Comparison of ENCODE assay signal across 23 cellular contexts in the genomic region with DNA sequence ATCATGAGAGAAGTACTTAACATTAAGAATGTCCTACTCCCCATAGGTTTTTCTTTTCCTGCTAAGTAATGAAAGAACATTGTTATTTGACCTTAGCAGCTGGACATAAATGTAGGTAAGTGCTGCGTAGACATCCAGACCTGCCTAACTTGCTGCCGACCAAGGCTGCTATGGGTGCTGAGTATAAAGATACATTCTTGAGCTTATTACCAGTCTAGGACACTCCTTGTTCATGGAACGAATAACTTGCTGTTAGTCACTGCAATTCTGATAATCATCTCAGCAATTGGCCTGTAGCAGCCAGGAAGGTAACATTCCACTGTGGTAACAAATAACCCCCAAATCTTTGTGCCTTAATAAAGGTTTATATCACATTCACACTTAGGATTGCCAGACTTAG.
A peak's percentile ranks its signal among the peaks of the same experiment; 100 is the strongest.
DNase-seq lines count a peak whose midpoint lies in the region; ATAC-seq and TF ChIP-seq lines count a peak whose summit lies in the region.
"Had no signal": no experiment of that assay in that cellular context is flagged by ENCODE, and none has a peak within 500 bp of the region (broad histone marks: within the 10 kb centered on the region; RNA-seq: fewer than 3 reads in every experiment).

No MANE protein-coding gene starts in this region.

- no peak for TF ChIP-seq EP300 in esophagus muscularis mucosa (IDR thresholded peaks at IDR 0.05)

- CTCF ChIA-PET in PC-3 (lab: Charles Lee): interaction anchor here (0.6 kb wide), 1 partner anchor 69 kb away, joined by 4 read pairs; no protein-coding TSS in a partner anchor

- no peaks in the 10 kb centered on the region for H3F3A ChIP-seq in PC-3 (ENCODE audit: low read length, unreplicated experiment)

- DNase-seq in PC-3: peak; percentile 74
- peak; percentile 37 for DNase-seq in esophagus muscularis mucosa (ENCODE audit: extremely low spot score)
- DNase-seq in kidney tubule cell (ENCODE audit: low spot score): peak; percentile 61
- peak; percentile 48 for DNase-seq in retinal pigment epithelial cell (ENCODE audit: low read depth)
- no peak for DNase-seq in NCI-H1048 (lab: John Stamatoyannopoulos, UW)
- DNase-seq in spleen: no peak
- DNase-seq: 8988T; ACHN; AML-193; BE2C; C1 segment of cervical spinal cord; Calu3; CD4-positive, alpha-beta memory T cell; COR-L47; DMS53; DMS79 treated with DMSO at 0.1 percent for 48 hours; GF-D8; H9 had no signal

- H3K36me3 ChIP-seq in PC-3 (ENCODE audit: low read depth, low read length): no peaks in the 10 kb centered on the region
- no peaks in the 10 kb centered on the region for H3K36me3 ChIP-seq in esophagus muscularis mucosa
- no peaks in the 10 kb centered on the region for H3K36me3 ChIP-seq in spleen
- H3K36me3 ChIP-seq: BE2C had no signal

- intact Hi-C loops in PC-3 (cut with micrococcal nuclease) (loop anchor here (10.0 kb wide), 1 partner anchor 440 kb away; no protein-coding TSS in a partner anchor), esophagus muscularis mucosa (cut with DNase I) (no loop called here), spleen (cut with DNase I; ENCODE audit: low total_unique reads) (no loop called here)

- no peaks in the 10 kb centered on the region for H3K9me2 ChIP-seq in PC-3 (replicated peaks; ENCODE audit: low read length)

- H3K9ac ChIP-seq in PC-3 (ENCODE audit: low read length): no peak overlapping the region

- H3K27me3 ChIP-seq in PC-3 (ENCODE audit: low read length): no peaks in the 10 kb centered on the region
- H3K27me3 ChIP-seq in esophagus muscularis mucosa: peaks cover 0 to 22% (median 0%) of the 10 kb centered on the region in 4 donors
- H3K27me3 ChIP-seq in spleen (replicated peaks in 1 of 7): peaks cover 0 to 25% (median 0%) of the 10 kb centered on the region in 7 donors
- H3K27me3 ChIP-seq: BE2C had no signal

- H3K4me3 ChIP-seq in PC-3 (ENCODE audit: low read length) (no peak overlapping the region), esophagus muscularis mucosa (no peak overlapping the region), retinal pigment epithelial cell (ENCODE audit: low read length) (no peak overlapping the region), spleen (no peak overlapping the region)
- H3K4me3 ChIP-seq: A549, GM23338 had no signal

- H3K79me2 ChIP-seq in PC-3 (ENCODE audit: low read length): no peaks in the 10 kb centered on the region

- no TSS peak for BruUV-seq in PC-3 (replicated peaks; lab: Mats Ljungman, UMichigan)

- ATAC-seq in PC-3: peak; percentile 65
- no peak for ATAC-seq in HG03039 (IDR thresholded peaks at IDR 0.05; ENCODE audit: unreplicated experiment)
- no peak for ATAC-seq in GM19395 (IDR thresholded peaks at IDR 0.05; ENCODE audit: unreplicated experiment)
- ATAC-seq: A549, GM23338, HCT116 had no signal

- no peak overlapping the region for H2AFZ ChIP-seq in PC-3 (ENCODE audit: low read length)
- H2AFZ ChIP-seq: GM23338 had no signal

- TF ChIP-seq POLR2A in esophagus muscularis mucosa (IDR thresholded peaks at IDR 0.05; ENCODE audit: low read depth) (no peak), spleen (IDR thresholded peaks at IDR 0.05) (no peak)

- peak overlapping the region; percentile 52 for H3K27ac ChIP-seq in PC-3 (ENCODE audit: low read length)
- no peak overlapping the region for H3K27ac ChIP-seq in esophagus muscularis mucosa (replicated peaks in 1 of 4)
- H3K27ac ChIP-seq in spleen: no peak overlapping the region
- H3K27ac ChIP-seq: A549 had no signal

- peak overlapping the region; percentile 7; the same call in 1 of the 2 replicates for H3K4me2 ChIP-seq in PC-3 (ENCODE audit: low read length)
- H3K4me2 ChIP-seq: A549, GM23338 had no signal

- H3K4me1 ChIP-seq in PC-3 (ENCODE audit: insufficient read depth, low read length): peaks cover 45% of the 10 kb centered on the region
- no peaks in the 10 kb centered on the region for H3K4me1 ChIP-seq in esophagus muscularis mucosa
- H3K4me1 ChIP-seq in spleen: no peaks in the 10 kb centered on the region
- H3K4me1 ChIP-seq: BE2C had no signal

- POLR2A ChIA-PET in PC-3 (lab: Charles Lee; ENCODE audit: unreplicated experiment): no interaction called here

- WGBS in esophagus muscularis mucosa: 84% methylated on average over 3 of the region's 3 CpGs
- 83 to 94% (median 87%) methylated on average over 3 of the region's 3 CpGs for WGBS in spleen, 5 donors

- H3K9me3 ChIP-seq in PC-3 (ENCODE audit: low read length) (no peaks in the 10 kb centered on the region), esophagus muscularis mucosa (no peaks in the 10 kb centered on the region), spleen (no peaks in the 10 kb centered on the region)
- H3K9me3 ChIP-seq: A549, BE2C had no signal

- TF ChIP-seq CTCF in PC-3 (conservative IDR thresholded peaks at IDR 0.05; ENCODE audit: low read depth, low read length) (no peak), esophagus muscularis mucosa (IDR thresholded peaks at IDR 0.05) (no peak), retinal pigment epithelial cell (conservative IDR thresholded peaks at IDR 0.05; ENCODE audit: low read depth, low read length) (no peak), spleen (IDR thresholded peaks at IDR 0.05 in 8 of 11, conservative IDR thresholded peaks at IDR 0.05 in 3 of 11) (no peak)

- no peaks in the 10 kb centered on the region for H4K20me1 ChIP-seq in PC-3 (ENCODE audit: low read length)

Comparison
In these comparisons a context has a peak if more than half of its experiments do, and no peak if none do; other contexts are left out.
1. DNase-seq: peak in PC-3 (single experiment), esophagus muscularis mucosa (single experiment), kidney tubule cell (single experiment) and retinal pigment epithelial cell (single experiment); none in NCI-H1048 (single experiment) and spleen (single experiment).